ENCODE assay signal across 16 cellular contexts in genomic region chr4:144267084-144267483, GRCh38.
"Had no signal": no experiment of that assay in that cellular context is flagged by ENCODE, and none has a peak within 500 bp of the region (broad histone marks: within the 10 kb centered on the region; RNA-seq: fewer than 3 reads in every experiment).

No MANE protein-coding gene starts in this region.

- H3K9me3 Mint-ChIP-seq: naive thymus-derived CD8-positive, alpha-beta T cell had no signal

- H3K27me3 ChIP-seq: heart left ventricle, neutrophil, right atrium auricular region, sigmoid colon, stomach, transverse colon had no signal

- DNase-seq: dermis blood vessel endothelial cell; heart left ventricle; hippocampal formation; kidney glomerular epithelial cell; mucosa of descending colon; naive thymus-derived CD8-positive, alpha-beta T cell; sigmoid colon; stimulated activated CD4-positive, alpha-beta T cell treated with anti-CD3 and anti-CD28 coated beads, Interleukin-2, amount 100 ng/mL, for 24 hours; stimulated activated naive CD4-positive, alpha-beta T cell; stomach; substantia nigra; transverse colon had no signal

- H3K36me3 Mint-ChIP-seq: naive thymus-derived CD8-positive, alpha-beta T cell had no signal

- H3K36me3 ChIP-seq: heart left ventricle, neutrophil, right atrium auricular region, sigmoid colon, stomach, thoracic aorta, transverse colon had no signal

- H3K4me3 Mint-ChIP-seq: naive thymus-derived CD8-positive, alpha-beta T cell had no signal

- H3K4me1 ChIP-seq: heart left ventricle, right atrium auricular region, sigmoid colon, stomach, transverse colon had no signal

- H3K4me3 ChIP-seq: heart left ventricle, mucosa of descending colon, right atrium auricular region, sigmoid colon, skin epidermis, stomach, thoracic aorta, transverse colon had no signal

- H3K27ac Mint-ChIP-seq: naive thymus-derived CD8-positive, alpha-beta T cell had no signal

- H3K4me1 Mint-ChIP-seq: naive thymus-derived CD8-positive, alpha-beta T cell had no signal

- H3K9me3 ChIP-seq: mucosa of descending colon, neutrophil, right atrium auricular region, sigmoid colon, stomach, thoracic aorta, transverse colon had no signal

- H3K27ac ChIP-seq: heart left ventricle, neutrophil, right atrium auricular region, sigmoid colon, skin epidermis, stomach, thoracic aorta, transverse colon had no signal
